In genomic region chr17:27293898-27294688, GRCh38 we compare ENCODE assay signal across 1 cellular context.
A peak's percentile ranks its signal among the peaks of the same experiment; 100 is the strongest.
TF ChIP-seq lines count a peak whose summit lies in the region.

TSS of gene WSB1 (plus strand) at chr17:27294114. CDS start at chr17:27294396, 282 bp downstream.

TF ChIP-seq in HepG2, 621 proteins besides CTCF, POLR2A, EP300 and RAD21 (continued from another document and continues in another):
- peak; percentile 94 for TF ChIP-seq ARID4A (CRISPR knock-in tag; IDR thresholded peaks at IDR 0.05; ENCODE audit: borderline replicate concordance)
- no peak for TF ChIP-seq ZNF160 (CRISPR knock-in tag; IDR thresholded peaks at IDR 0.05)
- no peak for TF ChIP-seq IKZF1 (IDR thresholded peaks at IDR 0.05)
- peak; percentile 31; the same call in 1 of the 2 replicates for TF ChIP-seq ZNF792 (CRISPR knock-in tag; IDR thresholded peaks at IDR 0.05)
- TF ChIP-seq ZNF788 (CRISPR knock-in tag; IDR thresholded peaks at IDR 0.05; ENCODE audit: borderline replicate concordance): peak; percentile 89; the same call in 1 of the 2 replicates
- peak; percentile 74; the same call in 1 of the 2 replicates for TF ChIP-seq ZNF552 (CRISPR knock-in tag; IDR thresholded peaks at IDR 0.05; ENCODE audit: borderline replicate concordance)
- TF ChIP-seq ZNF407 (CRISPR knock-in tag; IDR thresholded peaks at IDR 0.05; ENCODE audit: not compliant biosample characterization): no peak
- no peak for TF ChIP-seq NPAS2 (CRISPR knock-in tag; IDR thresholded peaks at IDR 0.05; ENCODE audit: borderline replicate concordance)
- no peak for TF ChIP-seq ZNF879 (CRISPR knock-in tag; IDR thresholded peaks at IDR 0.05)
- TF ChIP-seq, protein P1, sequence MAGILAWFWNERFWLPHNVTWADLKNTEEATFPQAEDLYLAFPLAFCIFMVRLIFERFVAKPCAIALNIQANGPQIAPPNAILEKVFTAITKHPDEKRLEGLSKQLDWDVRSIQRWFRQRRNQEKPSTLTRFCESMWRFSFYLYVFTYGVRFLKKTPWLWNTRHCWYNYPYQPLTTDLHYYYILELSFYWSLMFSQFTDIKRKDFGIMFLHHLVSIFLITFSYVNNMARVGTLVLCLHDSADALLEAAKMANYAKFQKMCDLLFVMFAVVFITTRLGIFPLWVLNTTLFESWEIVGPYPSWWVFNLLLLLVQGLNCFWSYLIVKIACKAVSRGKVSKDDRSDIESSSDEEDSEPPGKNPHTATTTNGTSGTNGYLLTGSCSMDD (CRISPR knock-in tag; IDR thresholded peaks at IDR 0.05): no peak
- TF ChIP-seq ZNF414 (CRISPR knock-in tag; IDR thresholded peaks at IDR 0.05): 0 out of 2 replicates have a peak, but pooled peaks have one; percentile 64
- TF ChIP-seq PCBP2 (optimal IDR thresholded peaks at IDR 0.05; ENCODE audit: low read depth, low read length, poor library complexity, severe bottlenecking): no peak
- TF ChIP-seq FOXC1 (CRISPR knock-in tag; IDR thresholded peaks at IDR 0.05; ENCODE audit: borderline replicate concordance): peak; percentile 90; the same call in 1 of the 2 replicates
- TF ChIP-seq ZNF230 (CRISPR knock-in tag; IDR thresholded peaks at IDR 0.05): no peak; the same call in 1 of the 2 replicates
- TF ChIP-seq, protein P2, sequence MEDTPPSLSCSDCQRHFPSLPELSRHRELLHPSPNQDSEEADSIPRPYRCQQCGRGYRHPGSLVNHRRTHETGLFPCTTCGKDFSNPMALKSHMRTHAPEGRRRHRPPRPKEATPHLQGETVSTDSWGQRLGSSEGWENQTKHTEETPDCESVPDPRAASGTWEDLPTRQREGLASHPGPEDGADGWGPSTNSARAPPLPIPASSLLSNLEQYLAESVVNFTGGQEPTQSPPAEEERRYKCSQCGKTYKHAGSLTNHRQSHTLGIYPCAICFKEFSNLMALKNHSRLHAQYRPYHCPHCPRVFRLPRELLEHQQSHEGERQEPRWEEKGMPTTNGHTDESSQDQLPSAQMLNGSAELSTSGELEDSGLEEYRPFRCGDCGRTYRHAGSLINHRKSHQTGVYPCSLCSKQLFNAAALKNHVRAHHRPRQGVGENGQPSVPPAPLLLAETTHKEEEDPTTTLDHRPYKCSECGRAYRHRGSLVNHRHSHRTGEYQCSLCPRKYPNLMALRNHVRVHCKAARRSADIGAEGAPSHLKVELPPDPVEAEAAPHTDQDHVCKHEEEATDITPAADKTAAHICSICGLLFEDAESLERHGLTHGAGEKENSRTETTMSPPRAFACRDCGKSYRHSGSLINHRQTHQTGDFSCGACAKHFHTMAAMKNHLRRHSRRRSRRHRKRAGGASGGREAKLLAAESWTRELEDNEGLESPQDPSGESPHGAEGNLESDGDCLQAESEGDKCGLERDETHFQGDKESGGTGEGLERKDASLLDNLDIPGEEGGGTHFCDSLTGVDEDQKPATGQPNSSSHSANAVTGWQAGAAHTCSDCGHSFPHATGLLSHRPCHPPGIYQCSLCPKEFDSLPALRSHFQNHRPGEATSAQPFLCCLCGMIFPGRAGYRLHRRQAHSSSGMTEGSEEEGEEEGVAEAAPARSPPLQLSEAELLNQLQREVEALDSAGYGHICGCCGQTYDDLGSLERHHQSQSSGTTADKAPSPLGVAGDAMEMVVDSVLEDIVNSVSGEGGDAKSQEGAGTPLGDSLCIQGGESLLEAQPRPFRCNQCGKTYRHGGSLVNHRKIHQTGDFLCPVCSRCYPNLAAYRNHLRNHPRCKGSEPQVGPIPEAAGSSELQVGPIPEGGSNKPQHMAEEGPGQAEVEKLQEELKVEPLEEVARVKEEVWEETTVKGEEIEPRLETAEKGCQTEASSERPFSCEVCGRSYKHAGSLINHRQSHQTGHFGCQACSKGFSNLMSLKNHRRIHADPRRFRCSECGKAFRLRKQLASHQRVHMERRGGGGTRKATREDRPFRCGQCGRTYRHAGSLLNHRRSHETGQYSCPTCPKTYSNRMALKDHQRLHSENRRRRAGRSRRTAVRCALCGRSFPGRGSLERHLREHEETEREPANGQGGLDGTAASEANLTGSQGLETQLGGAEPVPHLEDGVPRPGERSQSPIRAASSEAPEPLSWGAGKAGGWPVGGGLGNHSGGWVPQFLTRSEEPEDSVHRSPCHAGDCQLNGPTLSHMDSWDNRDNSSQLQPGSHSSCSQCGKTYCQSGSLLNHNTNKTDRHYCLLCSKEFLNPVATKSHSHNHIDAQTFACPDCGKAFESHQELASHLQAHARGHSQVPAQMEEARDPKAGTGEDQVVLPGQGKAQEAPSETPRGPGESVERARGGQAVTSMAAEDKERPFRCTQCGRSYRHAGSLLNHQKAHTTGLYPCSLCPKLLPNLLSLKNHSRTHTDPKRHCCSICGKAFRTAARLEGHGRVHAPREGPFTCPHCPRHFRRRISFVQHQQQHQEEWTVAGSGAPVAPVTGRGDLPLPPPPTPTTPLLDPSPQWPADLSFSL (CRISPR knock-in tag; IDR thresholded peaks at IDR 0.05): no peak
- TF ChIP-seq CREB3 (CRISPR knock-in tag; IDR thresholded peaks at IDR 0.05): no peak
- peak; percentile 90 for TF ChIP-seq ZNF124 (CRISPR knock-in tag; IDR thresholded peaks at IDR 0.05)
- TF ChIP-seq HMG20B (CRISPR knock-in tag; conservative IDR thresholded peaks at IDR 0.05): no peak
- no peak; the same call in 1 of the 2 replicates for TF ChIP-seq SKIL (CRISPR knock-in tag; IDR thresholded peaks at IDR 0.05; ENCODE audit: borderline replicate concordance)
- TF ChIP-seq SNAPC2 (CRISPR knock-in tag; IDR thresholded peaks at IDR 0.05): no peak
- TF ChIP-seq, protein P3, sequence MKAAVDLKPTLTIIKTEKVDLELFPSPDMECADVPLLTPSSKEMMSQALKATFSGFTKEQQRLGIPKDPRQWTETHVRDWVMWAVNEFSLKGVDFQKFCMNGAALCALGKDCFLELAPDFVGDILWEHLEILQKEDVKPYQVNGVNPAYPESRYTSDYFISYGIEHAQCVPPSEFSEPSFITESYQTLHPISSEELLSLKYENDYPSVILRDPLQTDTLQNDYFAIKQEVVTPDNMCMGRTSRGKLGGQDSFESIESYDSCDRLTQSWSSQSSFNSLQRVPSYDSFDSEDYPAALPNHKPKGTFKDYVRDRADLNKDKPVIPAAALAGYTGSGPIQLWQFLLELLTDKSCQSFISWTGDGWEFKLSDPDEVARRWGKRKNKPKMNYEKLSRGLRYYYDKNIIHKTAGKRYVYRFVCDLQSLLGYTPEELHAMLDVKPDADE (CRISPR knock-in tag; IDR thresholded peaks at IDR 0.05): peak; percentile 64; the same call in 1 of the 2 replicates
- no peak for TF ChIP-seq TOPORS (CRISPR knock-in tag; IDR thresholded peaks at IDR 0.05)
- no peak for TF ChIP-seq ZMYM2 (CRISPR knock-in tag; IDR thresholded peaks at IDR 0.05)
- TF ChIP-seq ZNF44 (CRISPR knock-in tag; IDR thresholded peaks at IDR 0.05): no peak
- TF ChIP-seq ATRX (CRISPR knock-in tag; IDR thresholded peaks at IDR 0.05; ENCODE audit: borderline replicate concordance): no peak
